In the genomic region with DNA sequence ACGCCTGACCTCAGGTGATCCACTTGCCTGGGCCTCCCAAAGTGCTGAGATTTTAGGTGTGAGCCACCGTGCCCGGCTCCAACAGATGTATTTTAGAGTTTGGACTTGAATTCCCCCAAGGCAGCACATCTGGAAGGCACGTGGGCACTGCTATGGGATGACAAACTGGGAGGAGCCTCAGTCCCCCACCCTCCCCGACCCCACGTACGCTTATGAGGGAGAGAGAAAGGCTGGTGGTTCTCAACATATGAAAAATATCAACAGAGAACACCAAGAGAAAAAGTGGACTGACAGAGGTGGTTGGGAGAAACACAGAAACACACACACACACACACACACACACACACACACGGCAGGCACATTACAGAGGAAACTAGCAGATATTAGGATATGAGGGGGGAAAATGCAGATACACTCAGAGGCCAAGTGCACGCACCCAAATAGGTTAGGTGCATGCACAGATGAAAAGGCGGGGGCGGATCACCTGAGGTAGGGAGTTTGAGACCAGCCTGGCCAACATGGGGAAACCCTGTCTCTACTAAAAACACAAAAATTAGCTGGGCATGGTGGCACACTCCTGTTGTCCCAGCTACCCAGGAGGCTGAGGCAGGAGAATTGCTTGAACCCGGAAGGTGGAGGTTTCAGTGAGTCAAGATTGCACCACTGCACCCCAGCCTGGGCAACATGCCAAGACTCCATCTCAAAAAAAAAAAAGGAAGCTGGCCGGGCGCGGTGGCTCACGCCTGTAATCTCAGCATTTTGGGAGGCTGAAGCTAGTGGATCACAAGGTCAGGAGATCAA, we compare ENCODE assay signal across 13 cellular contexts. TPM values are rescaled to one million over a fixed set of nuclear protein-coding genes. Genes with fewer than 3 reads are reported as not detected.
A peak's percentile ranks its signal among the peaks of the same experiment; 100 is the strongest.
DNase-seq lines count a peak whose midpoint lies in the region; ATAC-seq and TF ChIP-seq lines count a peak whose summit lies in the region.
"Had no signal": no experiment of that assay in that cellular context is flagged by ENCODE, and none has a peak within 500 bp of the region (broad histone marks: within the 10 kb centered on the region; RNA-seq: fewer than 3 reads in every experiment).

No MANE protein-coding gene starts in this region.

- no peak for TF ChIP-seq POLR2A in thyroid gland (IDR thresholded peaks at IDR 0.05)

- WGBS in thyroid gland, 2 donors = 76 to 80% methylated on average over 16 of the region's 16 CpGs

- H3K4me3 Mint-ChIP-seq in T-helper 2 cell treated with Interferon-gamma antibody and Interleukin-4, amounts not matched to agents 5 μg/mL and 100 μg/mL, for 36 hours = peak overlapping the region; percentile 54
- peak overlapping the region; percentile 44 for H3K4me3 Mint-ChIP-seq in dendritic cell treated with granulocyte-macrophage colony-stimulating factor and Interleukin-4, amounts not matched to agents 40 ng/mL and 50 ng/mL, for 4 days
- H3K4me3 Mint-ChIP-seq: T-helper 17 cell had no signal

- H3K36me3 Mint-ChIP-seq in T-helper 2 cell treated with Interferon-gamma antibody and Interleukin-4, amounts not matched to agents 5 μg/mL and 100 μg/mL, for 36 hours (ENCODE audit: low read depth) = peaks cover 12% of the 10 kb centered on the region
- peaks cover 71% of the 10 kb centered on the region for H3K36me3 Mint-ChIP-seq in dendritic cell treated with granulocyte-macrophage colony-stimulating factor and Interleukin-4, amounts not matched to agents 40 ng/mL and 50 ng/mL, for 4 days (ENCODE audit: low read depth)

- H3K9me3 ChIP-seq in neutrophil (no peaks in the 10 kb centered on the region), thyroid gland (no peaks in the 10 kb centered on the region)

- H3K27me3 ChIP-seq in neutrophil (no peaks in the 10 kb centered on the region), thyroid gland (no peaks in the 10 kb centered on the region)

- H3K36me3 ChIP-seq in neutrophil = peaks cover 46% of the 10 kb centered on the region
- peaks cover 14% of the 10 kb centered on the region in 2 donors for H3K36me3 ChIP-seq in thyroid gland

- H3K4me1 Mint-ChIP-seq in T-helper 2 cell treated with Interferon-gamma antibody and Interleukin-4, amounts not matched to agents 5 μg/mL and 100 μg/mL, for 36 hours (ENCODE audit: low read depth) = peaks cover 18% of the 10 kb centered on the region
- peaks cover 51% of the 10 kb centered on the region for H3K4me1 Mint-ChIP-seq in dendritic cell treated with granulocyte-macrophage colony-stimulating factor and Interleukin-4, amounts not matched to agents 40 ng/mL and 50 ng/mL, for 4 days (ENCODE audit: low read depth)

- peaks cover 46 to 59% of the 10 kb centered on the region in 2 experiments for H3K4me1 ChIP-seq in neutrophil (ENCODE audit: control insufficient read depth in 1 of 2, insufficient read depth in 1 of 2, low read depth in 1 of 2, low read length in 1 of 2)
- H3K4me1 ChIP-seq in thyroid gland = peaks cover 4 to 5% of the 10 kb centered on the region in 2 donors

- intact Hi-C loops in dendritic cell treated with granulocyte-macrophage colony-stimulating factor and Interleukin-4, amounts not matched to agents 40 ng/mL and 50 ng/mL, for 4 days (cut with micrococcal nuclease) = no loop called here
- intact Hi-C loops in thyroid gland (cut with DNase I) = loop anchor here (5.0 kb wide), 1 partner anchor 35 kb away; no protein-coding TSS in a partner anchor

- no peak overlapping the region for H3K27ac Mint-ChIP-seq in T-helper 2 cell treated with Interferon-gamma antibody and Interleukin-4, amounts not matched to agents 5 μg/mL and 100 μg/mL, for 36 hours
- peak overlapping the region; percentile 99 for H3K27ac Mint-ChIP-seq in dendritic cell treated with granulocyte-macrophage colony-stimulating factor and Interleukin-4, amounts not matched to agents 40 ng/mL and 50 ng/mL, for 4 days

- ATAC-seq in left lobe of liver = no peak
- ATAC-seq: effector memory CD8-positive, alpha-beta T cell; T-helper 17 cell had no signal

- DNase-seq in T-helper 2 cell treated with Interferon-gamma antibody and Interleukin-4, amounts not matched to agents 5 μg/mL and 100 μg/mL, for 36 hours (ENCODE audit: low spot score) = no peak
- DNase-seq in T-helper 2 cell = no peak
- peak; percentile 31 to 41 for DNase-seq in NOMO-1 (lab: John Stamatoyannopoulos, UW; ENCODE audit: unreplicated experiment in 2 of 2)
- DNase-seq in left lobe of liver (ENCODE audit: low spot score) = no peak
- DNase-seq in thyroid gland = no peak
- no peak for DNase-seq in NCI-H2196 (lab: John Stamatoyannopoulos, UW; ENCODE audit: unreplicated experiment)
- DNase-seq: DMS79 treated with DMSO at 0.1 percent for 48 hours; effector memory CD8-positive, alpha-beta T cell; NCI-H1092; NCI-H524 treated with DMSO at 0.1 percent for 48 hours; T-helper 17 cell had no signal

- peak overlapping the region; percentile 96 for H3K27ac ChIP-seq in neutrophil
- no peak overlapping the region for H3K27ac ChIP-seq in thyroid gland

- H3K4me3 ChIP-seq in neutrophil (ENCODE audit: low read depth in 1 of 2, low read length in 1 of 2) (peak overlapping the region; percentile 91 to 94), thyroid gland (replicated peaks in 1 of 3) (no peak overlapping the region)

- no peak for TF ChIP-seq CTCF in neutrophil (IDR thresholded peaks at IDR 0.05)
- TF ChIP-seq CTCF in thyroid gland (IDR thresholded peaks at IDR 0.05) = no peak

- no peaks in the 10 kb centered on the region for H3K27me3 Mint-ChIP-seq in T-helper 2 cell treated with Interferon-gamma antibody and Interleukin-4, amounts not matched to agents 5 μg/mL and 100 μg/mL, for 36 hours (ENCODE audit: low read depth)
- H3K27me3 Mint-ChIP-seq in dendritic cell treated with granulocyte-macrophage colony-stimulating factor and Interleukin-4, amounts not matched to agents 40 ng/mL and 50 ng/mL, for 4 days = no peaks in the 10 kb centered on the region
- H3K27me3 Mint-ChIP-seq: effector memory CD8-positive, alpha-beta T cell; T-helper 17 cell had no signal

- H3K9me3 Mint-ChIP-seq in T-helper 2 cell treated with Interferon-gamma antibody and Interleukin-4, amounts not matched to agents 5 μg/mL and 100 μg/mL, for 36 hours = no peaks in the 10 kb centered on the region
- H3K9me3 Mint-ChIP-seq in dendritic cell treated with granulocyte-macrophage colony-stimulating factor and Interleukin-4, amounts not matched to agents 40 ng/mL and 50 ng/mL, for 4 days = no peaks in the 10 kb centered on the region
- H3K9me3 Mint-ChIP-seq: effector memory CD8-positive, alpha-beta T cell had no signal

RNA-seq across cellular contexts. Expression of a gene that starts 3.2 kb away (rescaled TPM):
- total RNA-seq in left lobe of liver (22.7 TPM), thyroid gland (10 to 100 TPM; 39.2 to 91.9 (median 56.5) TPM)

RNA-seq across cellular contexts. Expression of a gene that starts 3.2 kb away (rescaled TPM):
- total RNA-seq in left lobe of liver (26.5 TPM), thyroid gland (100 to 1,000 TPM in 1 of 4 donors, 10 to 100 TPM in 3; 55.0 to 139 (median 65.9) TPM)

RNA-seq across cellular contexts. Expression of a gene that starts 28.9 kb away (rescaled TPM):
- 26.7 TPM for total RNA-seq in left lobe of liver
- 10 to 100 TPM; 16.9 to 67.7 (median 43.0) TPM for total RNA-seq in thyroid gland

RNA-seq across cellular contexts. Expression of a gene that starts 30.4 kb away (rescaled TPM):
- 15.8 TPM for total RNA-seq in left lobe of liver
- total RNA-seq in thyroid gland = 10 to 100 TPM; 23.9 to 31.3 (median 29.1) TPM

RNA-seq across cellular contexts. Expression of a gene that starts 44.3 kb away (rescaled TPM):
- total RNA-seq in left lobe of liver (1.5 TPM), thyroid gland (10 to 100 TPM in 1 of 4 donors, 1 to 10 TPM in 3; 4.2 to 10.9 (median 7.7) TPM)

Comparison
In these comparisons a context has a peak if more than half of its experiments do, and no peak if none do; other contexts are left out.
1. DNase-seq: peak in NOMO-1 (2 of 2); none in T-helper 2 cell treated with Interferon-gamma antibody and Interleukin-4, amounts not matched to agents 5 μg/mL and 100 μg/mL, for 36 hours (single experiment), T-helper 2 cell (0 of 5), left lobe of liver (single experiment), thyroid gland (0 of 2) and NCI-H2196 (single experiment).
2. H3K4me3 ChIP-seq: peak in neutrophil (2 of 2); none in thyroid gland (0 of 3).